ENCODE assay signal across 25 cellular contexts in the genomic region with DNA sequence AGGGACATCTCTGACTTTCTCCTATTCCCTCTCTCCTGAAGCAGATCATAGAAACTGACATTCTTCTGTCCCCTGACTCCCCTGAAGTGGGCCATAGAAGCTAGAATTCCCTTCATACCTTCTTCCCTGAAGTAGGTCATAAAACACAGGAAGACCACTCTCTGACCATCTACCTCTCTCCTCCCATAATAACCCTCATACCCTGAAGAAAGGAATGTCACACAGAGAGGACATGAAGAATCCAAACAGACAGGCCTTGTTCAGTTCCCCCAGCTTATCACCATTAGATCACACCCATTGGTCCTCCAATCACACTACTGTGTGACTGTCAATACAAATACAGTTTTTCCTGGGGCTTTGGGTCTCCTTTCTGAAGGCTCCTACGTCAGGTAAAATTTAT.
"Had no signal": no experiment of that assay in that cellular context is flagged by ENCODE, and none has a peak within 500 bp of the region (broad histone marks: within the 10 kb centered on the region; RNA-seq: fewer than 3 reads in every experiment).

No MANE protein-coding gene starts in this region.

- H3K9me3 ChIP-seq: ascending aorta, body of pancreas, Peyer's patch, SJCRH30 had no signal

- H3K4me3 ChIP-seq: ascending aorta, body of pancreas, Peyer's patch, SJCRH30 had no signal

- H3K27me3 ChIP-seq: ascending aorta, body of pancreas, Peyer's patch, SJCRH30 had no signal

- H3K27me3 Mint-ChIP-seq: activated naive CD8-positive, alpha-beta T cell treated with anti-CD3 and anti-CD28 coated beads, Interleukin-2, amount 50 U/mL, for 24 hours; central memory CD8-positive, alpha-beta T cell had no signal

- H3K27ac Mint-ChIP-seq: activated CD4-positive, alpha-beta T cell treated with anti-CD3 and anti-CD28 coated beads, Interleukin-2, amount 10 ng/mL, durations not matched to agents 24 days and 14 days; activated CD8-positive, alpha-beta memory T cell treated with anti-CD3 and anti-CD28 coated beads, Interleukin-2, amount 10 ng/mL, durations not matched to agents 7 days and 5 days; activated naive CD4-positive, alpha-beta T cell treated with anti-CD3 and anti-CD28 coated beads, Interleukin-2, amount 50 U/mL, for 72 hours; activated naive CD8-positive, alpha-beta T cell treated with anti-CD3 and anti-CD28 coated beads, Interleukin-2, amount 50 U/mL, for 24 hours; T-helper 1 cell treated with Interleukin-12 subunit alpha and Interleukin-12 subunit beta and Interleukin-4 antibody, amounts not matched to agents 30 μg/mL and 1 μg/mL, for 36 hours had no signal

- H3K4me3 Mint-ChIP-seq: activated CD4-positive, alpha-beta T cell treated with anti-CD3 and anti-CD28 coated beads, Interleukin-2, amount 10 ng/mL, durations not matched to agents 24 days and 14 days; activated CD8-positive, alpha-beta memory T cell treated with anti-CD3 and anti-CD28 coated beads, Interleukin-2, amount 10 ng/mL, durations not matched to agents 7 days and 5 days; activated naive CD8-positive, alpha-beta T cell treated with anti-CD3 and anti-CD28 coated beads, Interleukin-2, amount 50 U/mL, for 24 hours; activated T-cell treated with anti-CD3 and anti-CD28 coated beads, Interleukin-2, amount 50 U/mL, for 4 hours; central memory CD8-positive, alpha-beta T cell; T-helper 1 cell treated with Interleukin-12 subunit alpha and Interleukin-12 subunit beta and Interleukin-4 antibody, amounts not matched to agents 30 μg/mL and 1 μg/mL, for 36 hours had no signal

- H3K27ac ChIP-seq: ascending aorta, body of pancreas, Peyer's patch, RWPE1, SJCRH30 had no signal

- H3K9me3 Mint-ChIP-seq: activated CD4-positive, alpha-beta T cell treated with anti-CD3 and anti-CD28 coated beads, Interleukin-2, amount 10 ng/mL, durations not matched to agents 24 days and 14 days; activated naive CD4-positive, alpha-beta T cell treated with anti-CD3 and anti-CD28 coated beads, Interleukin-2, amount 50 U/mL, for 72 hours; activated naive CD8-positive, alpha-beta T cell treated with anti-CD3 and anti-CD28 coated beads, Interleukin-2, amount 50 U/mL, for 24 hours; activated T-cell treated with anti-CD3 and anti-CD28 coated beads, Interleukin-2, amount 50 U/mL, for 4 hours; central memory CD8-positive, alpha-beta T cell; T-helper 1 cell treated with Interleukin-12 subunit alpha and Interleukin-12 subunit beta and Interleukin-4 antibody, amounts not matched to agents 30 μg/mL and 1 μg/mL, for 36 hours had no signal

- H3K4me1 ChIP-seq: ascending aorta, body of pancreas, Peyer's patch, SJCRH30 had no signal

- DNase-seq: activated CD4-positive, alpha-beta T cell treated with anti-CD3 and anti-CD28 coated beads, Interleukin-2, amount 10 ng/mL, durations not matched to agents 24 days and 14 days; activated CD4-positive, alpha-beta T cell treated with anti-CD3 and anti-CD28 coated beads, Interleukin-2, amount 50 U/mL, for 48 hours; activated CD4-positive, CD25-positive, alpha-beta regulatory T cell treated with anti-CD3 and anti-CD28 coated beads, Interleukin-2, amount 50 U/mL, for 72 hours; activated CD8-positive, alpha-beta memory T cell treated with anti-CD3 and anti-CD28 coated beads, Interleukin-2, amount 10 ng/mL, durations not matched to agents 7 days and 5 days; activated effector memory CD4-positive, alpha-beta T cell treated with anti-CD3 and anti-CD28 coated beads, Interleukin-2, amount 50 U/mL, for 16 hours; activated naive CD4-positive, alpha-beta T cell treated with Interleukin-2 at 50 U/mL for 16 hours; activated naive CD8-positive, alpha-beta T cell treated with anti-CD3 and anti-CD28 coated beads, Interleukin-2, amount 50 U/mL, for 24 hours; activated T-cell treated with anti-CD3 and anti-CD28 coated beads, Interleukin-2, amount 50 U/mL, for 4 hours; amniotic stem cell; body of pancreas; NCI-H1092; NCI-H1417; NCI-H1694; NCI-H2029; NCI-H345; NCI-H510A; NCI-H526 treated with DMSO at 0.1 percent for 48 hours; Peyer's patch; Right ventricle myocardium superior; SJCRH30 had no signal

- H3K4me1 Mint-ChIP-seq: activated CD4-positive, alpha-beta T cell treated with anti-CD3 and anti-CD28 coated beads, Interleukin-2, amount 10 ng/mL, durations not matched to agents 24 days and 14 days; activated CD8-positive, alpha-beta memory T cell treated with anti-CD3 and anti-CD28 coated beads, Interleukin-2, amount 10 ng/mL, durations not matched to agents 7 days and 5 days; activated naive CD8-positive, alpha-beta T cell treated with anti-CD3 and anti-CD28 coated beads, Interleukin-2, amount 50 U/mL, for 24 hours; central memory CD8-positive, alpha-beta T cell had no signal

- H3K36me3 ChIP-seq: ascending aorta, Peyer's patch, SJCRH30 had no signal

- H3K36me3 Mint-ChIP-seq: activated CD8-positive, alpha-beta memory T cell treated with anti-CD3 and anti-CD28 coated beads, Interleukin-2, amount 10 ng/mL, durations not matched to agents 7 days and 5 days; activated naive CD4-positive, alpha-beta T cell treated with anti-CD3 and anti-CD28 coated beads, Interleukin-2, amount 50 U/mL, for 72 hours had no signal
